ENCODE assay signal across 17 cellular contexts in the genomic region with DNA sequence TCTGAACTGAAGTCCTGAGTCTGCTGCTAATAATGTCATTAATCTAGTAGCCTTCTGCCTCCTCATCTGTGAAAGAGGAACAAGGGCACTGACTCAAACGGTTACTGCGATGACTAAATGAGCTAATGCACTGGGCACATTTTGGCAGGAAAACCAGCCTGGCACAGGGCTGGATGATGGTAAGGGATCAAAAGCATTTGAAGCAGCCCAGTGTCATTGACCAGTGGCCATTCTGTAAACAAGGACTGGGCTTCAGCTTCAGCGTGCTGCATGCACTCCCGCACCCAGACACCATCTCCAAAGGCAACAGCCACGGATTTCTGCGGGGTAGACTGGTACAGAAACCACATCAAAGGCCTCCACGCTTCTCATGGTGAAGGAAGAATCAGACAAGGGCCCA. TPM values are rescaled to one million over a fixed set of nuclear protein-coding genes. Genes with fewer than 3 reads are reported as not detected.
DNase-seq lines count a peak whose midpoint lies in the region; TF ChIP-seq lines count a peak whose summit lies in the region.
"Had no signal": no experiment of that assay in that cellular context is flagged by ENCODE, and none has a peak within 500 bp of the region (broad histone marks: within the 10 kb centered on the region; RNA-seq: fewer than 3 reads in every experiment).

No MANE protein-coding gene starts in this region.

- no peak overlapping the region for H3K27ac Mint-ChIP-seq in chondrocyte (ENCODE audit: unreplicated experiment)
- H3K27ac Mint-ChIP-seq: nephron progenitor cell had no signal

- no peaks in the 10 kb centered on the region for H3K27me3 Mint-ChIP-seq in chondrocyte (ENCODE audit: low read depth)

- DNase-seq in DMS53 (lab: John Stamatoyannopoulos, UW) (peak; percentile 38), DMS53 treated with DMSO at 0.1 percent for 48 hours (lab: John Stamatoyannopoulos, UW; ENCODE audit: unreplicated experiment) (no peak), RKO (ENCODE audit: low spot score) (peak; percentile 21), fibroblast of gingiva (ENCODE audit: low read depth) (peak; percentile 67), pons (ENCODE audit: low spot score) (peak; percentile 53), RPMI8226 (no peak), chondrocyte (ENCODE audit: low spot score) (no peak), GM20000 (ENCODE audit: low spot score) (no peak)
- DNase-seq: activated naive CD4-positive, alpha-beta T cell treated with Interleukin-2 at 50 U/mL for 16 hours; H7; left ventricle myocardium superior; NCI-H1930; nephron progenitor cell; right cardiac atrium; SHP77 treated with DMSO at 0.1 percent for 48 hours; stimulated activated CD4-positive, alpha-beta T cell treated with anti-CD3 and anti-CD28 coated beads, Interleukin-2, amount 100 ng/mL, for 48 hours had no signal

- H3K4me1 Mint-ChIP-seq in chondrocyte (ENCODE audit: low read depth) = peaks cover 22% of the 10 kb centered on the region

- TF ChIP-seq CTCF in chondrocyte (IDR thresholded peaks at IDR 0.05) = no peak
- no peak for TF ChIP-seq CTCF in GM20000 (IDR thresholded peaks at IDR 0.05; ENCODE audit: extremely low read depth, missing control alignments)

- H3K9me3 Mint-ChIP-seq in chondrocyte (ENCODE audit: low read depth) = no peaks in the 10 kb centered on the region
- H3K9me3 Mint-ChIP-seq: nephron progenitor cell had no signal

- no peak overlapping the region for H3K4me3 Mint-ChIP-seq in chondrocyte (ENCODE audit: unreplicated experiment)
- H3K4me3 Mint-ChIP-seq: nephron progenitor cell had no signal

- peaks cover 21% of the 10 kb centered on the region for H3K36me3 Mint-ChIP-seq in chondrocyte (ENCODE audit: low read depth)

RNA-seq across cellular contexts. Expression of a gene that starts 8.0 kb away (rescaled TPM):
- total RNA-seq in chondrocyte = 0.65 to 2.6 TPM (median 2.6 TPM) in 3 replicates
- total RNA-seq: K562 had no signal

Comparison
In these comparisons a context has a peak if more than half of its experiments do, and no peak if none do; other contexts are left out.
1. DNase-seq: peak in DMS53 (single experiment), RKO (single experiment), fibroblast of gingiva (single experiment) and pons (single experiment); none in DMS53 treated with DMSO at 0.1 percent for 48 hours (single experiment), RPMI8226 (single experiment), chondrocyte (single experiment) and GM20000 (single experiment).